In the genomic region with DNA sequence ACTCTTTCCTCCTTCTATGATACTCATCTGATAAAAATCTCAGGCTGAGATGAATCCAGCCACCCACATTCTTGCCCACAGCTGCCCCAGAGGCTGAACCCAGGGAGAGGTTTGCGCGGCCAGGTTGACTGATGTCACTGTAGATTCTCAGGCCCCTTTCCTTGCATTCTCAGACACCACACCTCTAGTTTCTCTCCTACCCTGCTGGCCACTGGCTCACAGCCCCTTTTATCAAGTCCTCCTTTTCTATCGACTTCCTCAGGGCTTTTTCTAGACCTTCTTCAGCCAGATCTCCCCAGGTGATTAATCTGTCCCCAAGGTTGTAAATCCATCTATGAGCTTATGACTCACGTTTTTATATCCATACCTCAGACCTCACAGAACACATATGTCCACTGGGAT, we compare ENCODE assay signal across 25 cellular contexts.
DNase-seq lines count a peak whose midpoint lies in the region; ATAC-seq, FAIRE-seq and TF ChIP-seq lines count a peak whose summit lies in the region.
"Had no signal": no experiment of that assay in that cellular context is flagged by ENCODE, and none has a peak within 500 bp of the region (broad histone marks: within the 10 kb centered on the region; RNA-seq: fewer than 3 reads in every experiment).

No MANE protein-coding gene starts in this region.

- H3K9me3 ChIP-seq in mammary epithelial cell (replicated peaks; ENCODE audit: insufficient read depth, low read length) (no peaks in the 10 kb centered on the region), Panc1 (ENCODE audit: control insufficient read depth, insufficient read depth, low read depth, low read length) (no peaks in the 10 kb centered on the region)
- H3K9me3 ChIP-seq: vagina had no signal

- peak; percentile 59 for ATAC-seq in Panc1
- ATAC-seq in GM18517 (IDR thresholded peaks at IDR 0.05; ENCODE audit: unreplicated experiment): no peak
- no peak for ATAC-seq in GM19324 (IDR thresholded peaks at IDR 0.05; ENCODE audit: low FRiP score, unreplicated experiment)
- ATAC-seq: right cardiac atrium had no signal

- H3K79me2 ChIP-seq in mammary epithelial cell (ENCODE audit: insufficient read depth, low read length): no peaks in the 10 kb centered on the region

- H3K4me3 Mint-ChIP-seq in MCF 10A (ENCODE audit: unreplicated experiment): no peak overlapping the region
- H3K4me3 Mint-ChIP-seq: activated naive CD8-positive, alpha-beta T cell treated with anti-CD3 and anti-CD28 coated beads, Interleukin-2, amount 10 ng/mL, durations not matched to agents 7 days and 5 days; endodermal cell; naive B cell had no signal

- H4K20me1 ChIP-seq in mammary epithelial cell (ENCODE audit: insufficient read depth, low read length): no peaks in the 10 kb centered on the region

- H3K4me3 ChIP-seq in mammary epithelial cell (replicated peaks in 1 of 3; ENCODE audit: insufficient read depth in 1 of 3, low read depth in 2 of 3, low read length in 3 of 3) (no peak overlapping the region), Panc1 (ENCODE audit: low read depth in 2 of 2, low read length in 2 of 2) (no peak overlapping the region), fibroblast of mammary gland (ENCODE audit: control insufficient read depth, low read depth, low read length) (no peak overlapping the region)
- H3K4me3 ChIP-seq: lung, vagina had no signal

- WGBS in mammary epithelial cell (ENCODE audit: low coverage, missing lambda C conversion rate): 64% methylated on average over 4 of the region's 4 CpGs

- H3K27ac ChIP-seq in mammary epithelial cell (ENCODE audit: insufficient read depth, low read depth, low read length) (no peak overlapping the region), Panc1 (ENCODE audit: low read length) (no peak overlapping the region)
- H3K27ac ChIP-seq: brain microvascular endothelial cell, vagina had no signal

- H3K9ac ChIP-seq in mammary epithelial cell (ENCODE audit: insufficient read depth, low read length): no peak overlapping the region

- dilution Hi-C loops in mammary epithelial cell (cut with HindIII; ENCODE audit: low sequenced_read_pairs): no loop called here

- peak overlapping the region; percentile 28 for H3K4me2 ChIP-seq in mammary epithelial cell (ENCODE audit: insufficient read depth, low read depth, low read length)

- no peak for FAIRE-seq in urothelium cell line (lab: Jason Lieb, UNC)
- FAIRE-seq: colon, D721Med had no signal

- H3K9me3 Mint-ChIP-seq in MCF 10A (ENCODE audit: unreplicated experiment): no peaks in the 10 kb centered on the region
- H3K9me3 Mint-ChIP-seq: activated T-helper 2 cell treated with anti-CD3 and anti-CD28 coated beads, Interferon-gamma antibody, Interleukin-2, Interleukin-4, amounts not matched to agents 10 μg/mL and 5 μg/mL and 100 μg/mL, durations not matched to agents 14 hours and 24 hours and 36 hours had no signal

- intact Hi-C loops in mammary epithelial cell (cut with micrococcal nuclease): no loop called here
- intact Hi-C loops in MCF 10A (cut with micrococcal nuclease): no loop called here
- intact Hi-C loops in Panc1 (cut with micrococcal nuclease; ENCODE audit: unreplicated experiment): no loop called here

- H2AFZ ChIP-seq in mammary epithelial cell (ENCODE audit: low read depth, low read length): no peak overlapping the region

- no peaks in the 10 kb centered on the region for H3K27me3 Mint-ChIP-seq in MCF 10A (ENCODE audit: insufficient read depth, unreplicated experiment)

- no TSS peak for BruUV-seq in mammary epithelial cell (replicated peaks; lab: Mats Ljungman, UMichigan)
- no TSS peak for BruUV-seq in MCF 10A (replicated peaks; lab: Mats Ljungman, UMichigan)
- no TSS peak for BruUV-seq in Panc1 (replicated peaks; lab: Mats Ljungman, UMichigan)

- TF ChIP-seq CTCF in mammary epithelial cell (conservative IDR thresholded peaks at IDR 0.05 in 1 of 2, IDR thresholded peaks at IDR 0.05 in 1 of 2; ENCODE audit: extremely low read depth in 1 of 2, insufficient read depth in 1 of 2, low read depth in 1 of 2, low read length in 2 of 2) (no peak), MCF 10A (IDR thresholded peaks at IDR 0.05; ENCODE audit: unreplicated experiment) (no peak), Panc1 (IDR thresholded peaks at IDR 0.05) (no peak), fibroblast of mammary gland (conservative IDR thresholded peaks at IDR 0.05; ENCODE audit: control insufficient read depth, insufficient read depth, low read depth, low read length) (no peak)

- in situ Hi-C loops in mammary epithelial cell (cut with MboI; ENCODE audit: low sequenced_read_pairs in 2 of 2): loop anchor here in 1 of 2 donors (25.0 kb wide), 1 partner anchor 288 kb away; no protein-coding TSS in a partner anchor
- in situ Hi-C loops in Panc1 (cut with HindIII; ENCODE audit: low pct_unique_long_range_greater_than_20kb, low sequenced_read_pairs): no loop called here

- peaks cover 17% of the 10 kb centered on the region for H3K4me1 Mint-ChIP-seq in MCF 10A (ENCODE audit: insufficient read depth, unreplicated experiment)
- H3K4me1 Mint-ChIP-seq: endodermal cell had no signal

- POLR2A ChIA-PET in MCF 10A (lab: Yijun Ruan, JAX): no interaction called here
- POLR2A ChIA-PET in Panc1 (lab: Charles Lee): no interaction called here

- DNase-seq in mammary epithelial cell (peak; percentile 16), MCF 10A (ENCODE audit: unreplicated experiment) (no peak), Panc1 (ENCODE audit: low read depth, low spot score) (no peak), fibroblast of mammary gland (ENCODE audit: low read depth) (peak; percentile 33), urothelium cell line (ENCODE audit: low spot score) (peak; percentile 27), SIG-M5 treated with dmso at 0.1 percent for 504 hours (lab: John Stamatoyannopoulos, UW; ENCODE audit: unreplicated experiment) (no peak)
- DNase-seq: 8988T; activated CD4-positive, alpha-beta T cell treated with anti-CD3 and anti-CD28 coated beads for 4 hours; activated naive CD8-positive, alpha-beta T cell treated with anti-CD3 and anti-CD28 coated beads, Interleukin-2, amount 10 ng/mL, durations not matched to agents 7 days and 5 days; C1 segment of cervical spinal cord; naive B cell; NCI-H187 treated with DMSO at 0.1 percent for 48 hours; occipital lobe; right cardiac atrium; stimulated activated CD4-positive, alpha-beta T cell treated with anti-CD3 and anti-CD28 coated beads, Interleukin-15, amount 100 ng/mL, for 24 hours; substantia nigra had no signal

- H3K4me1 ChIP-seq in mammary epithelial cell (ENCODE audit: insufficient read depth, low read length) (peaks cover 19% of the 10 kb centered on the region), Panc1 (ENCODE audit: control insufficient read depth, insufficient read depth, low read length) (0 out of 2 replicates have a peak, but pooled peaks cover 4% of the 10 kb centered on the region)
- H3K4me1 ChIP-seq: vagina had no signal

- no peak overlapping the region for H3K27ac Mint-ChIP-seq in MCF 10A (ENCODE audit: low read depth, unreplicated experiment)
- H3K27ac Mint-ChIP-seq: activated naive CD8-positive, alpha-beta T cell treated with anti-CD3 and anti-CD28 coated beads, Interleukin-2, amount 10 ng/mL, durations not matched to agents 7 days and 5 days; activated T-helper 2 cell treated with anti-CD3 and anti-CD28 coated beads, Interferon-gamma antibody, Interleukin-2, Interleukin-4, amounts not matched to agents 10 μg/mL and 5 μg/mL and 100 μg/mL, durations not matched to agents 14 hours and 24 hours and 36 hours; endodermal cell had no signal

- H3K27me3 ChIP-seq in mammary epithelial cell (ENCODE audit: insufficient read depth, low read length): no peaks in the 10 kb centered on the region
- no peaks in the 10 kb centered on the region for H3K27me3 ChIP-seq in Panc1 (ENCODE audit: control insufficient read depth, insufficient read depth, low read length)
- H3K27me3 ChIP-seq: brain microvascular endothelial cell, vagina had no signal

- no peaks in the 10 kb centered on the region for H3K36me3 Mint-ChIP-seq in MCF 10A (ENCODE audit: insufficient read depth, unreplicated experiment)
- H3K36me3 Mint-ChIP-seq: activated naive CD8-positive, alpha-beta T cell treated with anti-CD3 and anti-CD28 coated beads, Interleukin-2, amount 10 ng/mL, durations not matched to agents 7 days and 5 days had no signal

- H3K36me3 ChIP-seq in mammary epithelial cell (ENCODE audit: insufficient read depth, low read length) (no peaks in the 10 kb centered on the region), Panc1 (ENCODE audit: control insufficient read depth, insufficient read depth, low read length) (no peaks in the 10 kb centered on the region)
- H3K36me3 ChIP-seq: brain microvascular endothelial cell, vagina had no signal

- CTCF ChIA-PET in mammary epithelial cell (lab: Charles Lee; ENCODE audit: low non-redundant PET) (no interaction called here), MCF 10A (lab: Yijun Ruan, JAX) (interaction anchor here (0.7 to 1.8 kb wide), 6 partner anchors 23 to 306 kb away, joined by 3 to 6 read pairs (median 4); no protein-coding TSS in a partner anchor), Panc1 (lab: Charles Lee) (interaction anchor here (0.7 kb wide), 1 partner anchor 513 kb away, joined by 5 read pairs; no protein-coding TSS in a partner anchor)

Comparison
In these comparisons a context has a peak if more than half of its experiments do, and no peak if none do; other contexts are left out.
1. DNase-seq: peak in mammary epithelial cell (single experiment), fibroblast of mammary gland (single experiment) and urothelium cell line (single experiment); none in MCF 10A (single experiment), Panc1 (single experiment) and SIG-M5 treated with dmso at 0.1 percent for 504 hours (single experiment).